Comparison of ENCODE assay signal across 9 cellular contexts in genomic region chr11:8672346-8672745, GRCh38. TPM values are rescaled to one million over a fixed set of nuclear protein-coding genes. Genes with fewer than 3 reads are reported as not detected.
DNase-seq lines count a peak whose midpoint lies in the region; ATAC-seq and TF ChIP-seq lines count a peak whose summit lies in the region.
"Had no signal": no experiment of that assay in that cellular context is flagged by ENCODE, and none has a peak within 500 bp of the region (broad histone marks: within the 10 kb centered on the region; RNA-seq: fewer than 3 reads in every experiment).

No MANE protein-coding gene starts in this region.

- DNase-seq in G401 (ENCODE audit: low spot score) (peak; percentile 88), adrenal gland (peak in 2 of 7 donors; percentile 6 to 27), gastrocnemius medialis (no peak), coronary artery (ENCODE audit: low spot score) (no peak)
- DNase-seq: NCI-H187 treated with DMSO at 0.1 percent for 48 hours had no signal

- in situ Hi-C loops in G401 (cut with HindIII; ENCODE audit: low sequenced_read_pairs), result no loop called here
- in situ Hi-C loops in gastrocnemius medialis (cut with MboI; ENCODE audit: low sequenced_read_pairs in 4 of 4), result loop anchor here in 1 of 4 donors (10.0 kb wide), 1 partner anchor 282 kb away; no protein-coding TSS in a partner anchor

- H3K9me3 ChIP-seq in adrenal gland (replicated peaks in 1 of 3) (no peaks in the 10 kb centered on the region), gastroesophageal sphincter (no peaks in the 10 kb centered on the region), gastrocnemius medialis (no peaks in the 10 kb centered on the region)

- TF ChIP-seq CTCF in adrenal gland (IDR thresholded peaks at IDR 0.05) (no peak), gastroesophageal sphincter (IDR thresholded peaks at IDR 0.05) (no peak), gastrocnemius medialis (IDR thresholded peaks at IDR 0.05 in 4 of 5, conservative IDR thresholded peaks at IDR 0.05 in 1 of 5) (no peak), coronary artery (IDR thresholded peaks at IDR 0.05) (no peak)

- ATAC-seq in gastroesophageal sphincter (no peak), gastrocnemius medialis (no peak), GM19397 (IDR thresholded peaks at IDR 0.05; ENCODE audit: unreplicated experiment) (no peak), HG02870 (IDR thresholded peaks at IDR 0.05; ENCODE audit: unreplicated experiment) (no peak), GM18502 (IDR thresholded peaks at IDR 0.05; ENCODE audit: poor library complexity, unreplicated experiment) (no peak)

- H3K27ac ChIP-seq in adrenal gland (peak overlapping the region in 4 of 5 donors; percentile 50 to 91 (median 80)), gastroesophageal sphincter (peak overlapping the region in 3 of 4 donors; percentile 81 to 87 (median 82)), gastrocnemius medialis (peak overlapping the region; percentile 54 to 67 (median 62)), coronary artery (peak overlapping the region in 1 of 2 donors; percentile 83)

- H3K27me3 ChIP-seq in adrenal gland, result no peaks in the 10 kb centered on the region
- H3K27me3 ChIP-seq in gastroesophageal sphincter, result no peaks in the 10 kb centered on the region
- no peaks in the 10 kb centered on the region for H3K27me3 ChIP-seq in gastrocnemius medialis

- H3K4me1 ChIP-seq in adrenal gland (replicated peaks in 1 of 2) (peaks cover 7 to 18% of the 10 kb centered on the region in 2 donors), gastroesophageal sphincter (peaks cover 5 to 23% (median 10%) of the 10 kb centered on the region in 3 donors), gastrocnemius medialis (peaks cover 6 to 16% of the 10 kb centered on the region in 2 donors)

- H3K36me3 ChIP-seq in adrenal gland (replicated peaks in 1 of 2) (no peaks in the 10 kb centered on the region), gastroesophageal sphincter (peaks cover 0 to 10% of the 10 kb centered on the region in 2 donors), gastrocnemius medialis (peaks cover 0 to 4% of the 10 kb centered on the region in 2 donors)

- TF ChIP-seq EP300 in gastroesophageal sphincter (IDR thresholded peaks at IDR 0.05), result no peak

- WGBS in adrenal gland, 4 donors, result 81 to 100% (median 96%) methylated on average over 2 of the region's 2 CpGs
- WGBS in gastroesophageal sphincter (ENCODE audit: low coverage in 1 of 2), 2 donors, result 88 to 90% methylated on average over 1 of the region's 2 CpGs

- intact Hi-C loops in adrenal gland (cut with DNase I) (no loop called here), gastrocnemius medialis (cut with DNase I; ENCODE audit: low total_unique reads) (no loop called here)

- H3K4me3 ChIP-seq in adrenal gland (no peak overlapping the region), gastroesophageal sphincter (no peak overlapping the region), gastrocnemius medialis (no peak overlapping the region), coronary artery (no peak overlapping the region)

- TF ChIP-seq POLR2A in adrenal gland (IDR thresholded peaks at IDR 0.05), result no peak
- no peak for TF ChIP-seq POLR2A in gastroesophageal sphincter (IDR thresholded peaks at IDR 0.05)
- TF ChIP-seq POLR2A in gastrocnemius medialis (IDR thresholded peaks at IDR 0.05), result no peak

RNA-seq across cellular contexts. Expression of gene TRIM66, which starts 10.1 kb away (rescaled TPM):
- 0.49 and 2.4 TPM in 2 replicates for total RNA-seq in G401 (2014; rRNA removed; shearing (Covaris generic))
- total RNA-seq in adrenal gland (10 to 100 TPM in 4 of 8 donors, 1 to 10 TPM in 4; 6.6 to 18.4 (median 10.2) TPM), gastroesophageal sphincter (10 to 100 TPM in 1 of 4 donors, 1 to 10 TPM in 3; 1.4 to 12.9 (median 3.1) TPM), gastrocnemius medialis (1 to 10 TPM in 2 of 4 donors, under 1 TPM in 2; 0.55 to 6.5 (median 1.1) TPM)
- 1 to 10 TPM; 3.6 to 9.9 (median 4.0) TPM for polyA plus RNA-seq in adrenal gland

RNA-seq across cellular contexts. Expression of gene RPL27A, which starts 10.2 kb away (rescaled TPM):
- 1,481 and 2,040 TPM in 2 replicates for total RNA-seq in G401 (2014; rRNA removed; shearing (Covaris generic))
- total RNA-seq in adrenal gland (1,000 to 10,000 TPM in 3 of 8 donors, 100 to 1,000 TPM in 5; 668 to 1,527 (median 930) TPM), gastroesophageal sphincter (1,000 to 10,000 TPM in 1 of 4 donors, 100 to 1,000 TPM in 3; 706 to 1,423 (median 903) TPM), gastrocnemius medialis (100 to 1,000 TPM; 598 to 693 (median 633) TPM)
- 1,000 to 10,000 TPM; 1,237 to 3,013 (median 2,638) TPM for polyA plus RNA-seq in adrenal gland
